18 cellular contexts compared by ENCODE assay signal in genomic region chr7:136947347-136947746, GRCh38.
DNase-seq lines count a peak whose midpoint lies in the region; ATAC-seq and TF ChIP-seq lines count a peak whose summit lies in the region.
"Had no signal": no experiment of that assay in that cellular context is flagged by ENCODE, and none has a peak within 500 bp of the region (broad histone marks: within the 10 kb centered on the region; RNA-seq: fewer than 3 reads in every experiment).

No MANE protein-coding gene starts in this region.

- ATAC-seq in GM19463 (IDR thresholded peaks at IDR 0.05; ENCODE audit: unreplicated experiment) (no peak), GM18873 (IDR thresholded peaks at IDR 0.05; ENCODE audit: low FRiP score, unreplicated experiment) (no peak)
- ATAC-seq: HepG2 had no signal

- TF ChIP-seq CTCF in astrocyte of the spinal cord (IDR thresholded peaks at IDR 0.05; ENCODE audit: low read depth, low read length) (no peak), foreskin fibroblast (IDR thresholded peaks at IDR 0.05; ENCODE audit: low read depth, low read length) (no peak)

- in situ Hi-C loops in astrocyte of the spinal cord (cut with HindIII; ENCODE audit: low sequenced_read_pairs): no loop called here

- H3K4me3 ChIP-seq in astrocyte of the spinal cord (ENCODE audit: low read depth, low read length) (no peak overlapping the region), foreskin fibroblast (ENCODE audit: low read depth in 1 of 2, low read length in 2 of 2) (no peak overlapping the region)
- H3K4me3 ChIP-seq: Peyer's patch had no signal

- DNase-seq in EL: peak; percentile 61
- DNase-seq in NCI-H1105 (lab: John Stamatoyannopoulos, UW): peak; percentile 22
- DNase-seq in astrocyte of the spinal cord (ENCODE audit: low read depth, low spot score): peak; percentile 48
- DNase-seq in foreskin fibroblast: peak; percentile 52 to 55
- DNase-seq in stimulated activated CD4-positive, alpha-beta T cell treated with anti-CD3 and anti-CD28 coated beads, Interleukin-4, amount 100 ng/mL, for 24 hours: no peak
- DNase-seq in NCI-H187 treated with DMSO at 0.1 percent for 48 hours (lab: John Stamatoyannopoulos, UW): no peak
- DNase-seq: CD8-positive, alpha-beta memory T cell; DND-41; H9; Karpas-422; NCI-H1694; NCI-H446 treated with DMSO at 0.1 percent for 48 hours; NCI-H774; Peyer's patch; SHP77 treated with DMSO at 0.1 percent for 48 hours had no signal

Comparison
In these comparisons a context has a peak if more than half of its experiments do, and no peak if none do; other contexts are left out.
1. DNase-seq: peak in EL (single experiment), NCI-H1105 (single experiment), astrocyte of the spinal cord (single experiment) and foreskin fibroblast (2 of 2); none in stimulated activated CD4-positive, alpha-beta T cell treated with anti-CD3 and anti-CD28 coated beads, Interleukin-4, amount 100 ng/mL, for 24 hours (single experiment) and NCI-H187 treated with DMSO at 0.1 percent for 48 hours (single experiment).